ENCODE assay signal across 24 cellular contexts in genomic region chr15:46616033-46616432, GRCh38.
"Had no signal": no experiment of that assay in that cellular context is flagged by ENCODE, and none has a peak within 500 bp of the region (broad histone marks: within the 10 kb centered on the region; RNA-seq: fewer than 3 reads in every experiment).

No MANE protein-coding gene starts in this region.

- ATAC-seq: effector memory CD8-positive, alpha-beta T cell; esophagus mucosa; foreskin keratinocyte; gastrocnemius medialis; gastroesophageal sphincter; heart left ventricle; heart right ventricle had no signal

- H3K4me1 ChIP-seq: colonic mucosa, esophagus muscularis mucosa, esophagus squamous epithelium, foreskin keratinocyte, gastrocnemius medialis, gastroesophageal sphincter, heart left ventricle, heart right ventricle had no signal

- H3K36me3 ChIP-seq: colonic mucosa, esophagus muscularis mucosa, esophagus squamous epithelium, gastrocnemius medialis, gastroesophageal sphincter, heart left ventricle, heart right ventricle had no signal

- H3K4me3 ChIP-seq: colonic mucosa, coronary artery, dorsolateral prefrontal cortex, esophagus muscularis mucosa, esophagus squamous epithelium, gastrocnemius medialis, gastroesophageal sphincter, heart left ventricle, heart right ventricle had no signal

- H3K27me3 ChIP-seq: colonic mucosa, dorsolateral prefrontal cortex, esophagus muscularis mucosa, esophagus squamous epithelium, foreskin keratinocyte, gastrocnemius medialis, gastroesophageal sphincter, heart left ventricle had no signal

- DNase-seq: colonic mucosa; cortex of kidney; dermis blood vessel endothelial cell; dorsolateral prefrontal cortex; effector CD4-positive, alpha-beta T cell; effector CD8-positive, alpha-beta T cell; effector memory CD4-positive, alpha-beta T cell; effector memory CD8-positive, alpha-beta T cell; endodermal cell; erythroblast; esophagus squamous epithelium; foreskin fibroblast; foreskin keratinocyte; foreskin melanocyte; gastrocnemius medialis; glutamatergic neuron; head of caudate nucleus; heart left ventricle; heart right ventricle had no signal

- H3K27ac ChIP-seq: colonic mucosa, coronary artery, dorsolateral prefrontal cortex, epithelial cell of prostate, esophagus muscularis mucosa, esophagus squamous epithelium, foreskin keratinocyte, gastrocnemius medialis, gastroesophageal sphincter, heart left ventricle, heart right ventricle had no signal

- H3K9me3 ChIP-seq: colonic mucosa, esophagus muscularis mucosa, gastrocnemius medialis, gastroesophageal sphincter, heart left ventricle had no signal
